In the genomic region with DNA sequence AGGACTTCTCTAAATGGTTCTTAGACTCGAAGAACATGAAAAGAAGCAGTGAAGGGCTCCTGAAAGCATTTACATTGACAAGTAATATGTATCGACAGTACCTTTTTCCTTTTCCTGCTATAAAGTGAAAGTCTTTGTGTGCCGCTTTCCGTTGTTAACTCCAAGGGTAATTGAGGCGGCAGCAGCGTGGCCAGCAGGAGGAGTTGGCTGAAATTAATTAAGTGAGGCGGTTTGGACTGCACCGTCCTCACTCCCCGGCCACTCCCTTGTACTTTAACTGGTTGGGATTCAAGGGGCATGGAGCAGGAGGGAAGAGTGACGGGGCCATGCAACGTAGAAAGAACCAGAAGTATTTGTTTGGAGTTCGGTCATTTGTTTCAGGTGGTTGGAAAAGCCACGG, we compare ENCODE assay signal across 1 cellular context.
TF ChIP-seq lines count a peak whose summit lies in the region.

No MANE protein-coding gene starts in this region.

TF ChIP-seq in endothelial cell of umbilical vein, 7 proteins besides CTCF, POLR2A, EP300 and RAD21 (continued from another document):
- TF ChIP-seq GATA2 (IDR thresholded peaks at IDR 0.05; ENCODE audit: insufficient read depth, insufficient read length, low read depth, low read length): no peak
- no peak for TF ChIP-seq EZH2 (IDR thresholded peaks at IDR 0.05; ENCODE audit: borderline replicate concordance, low read depth, low read length, severe bottlenecking)
- TF ChIP-seq JUN (IDR thresholded peaks at IDR 0.05; ENCODE audit: borderline replicate concordance, insufficient read depth, insufficient read length, low read depth): no peak
- no peak for TF ChIP-seq POLR2AphosphoS5 (IDR thresholded peaks at IDR 0.05; ENCODE audit: insufficient read depth, low read depth, low read length)
- TF ChIP-seq FOS (IDR thresholded peaks at IDR 0.05; ENCODE audit: borderline replicate concordance, insufficient read depth, low read length): no peak
- TF ChIP-seq MYC (IDR thresholded peaks at IDR 0.05; ENCODE audit: low read depth, low read length): no peak
